ENCODE assay signal across 1 cellular context in the genomic region with DNA sequence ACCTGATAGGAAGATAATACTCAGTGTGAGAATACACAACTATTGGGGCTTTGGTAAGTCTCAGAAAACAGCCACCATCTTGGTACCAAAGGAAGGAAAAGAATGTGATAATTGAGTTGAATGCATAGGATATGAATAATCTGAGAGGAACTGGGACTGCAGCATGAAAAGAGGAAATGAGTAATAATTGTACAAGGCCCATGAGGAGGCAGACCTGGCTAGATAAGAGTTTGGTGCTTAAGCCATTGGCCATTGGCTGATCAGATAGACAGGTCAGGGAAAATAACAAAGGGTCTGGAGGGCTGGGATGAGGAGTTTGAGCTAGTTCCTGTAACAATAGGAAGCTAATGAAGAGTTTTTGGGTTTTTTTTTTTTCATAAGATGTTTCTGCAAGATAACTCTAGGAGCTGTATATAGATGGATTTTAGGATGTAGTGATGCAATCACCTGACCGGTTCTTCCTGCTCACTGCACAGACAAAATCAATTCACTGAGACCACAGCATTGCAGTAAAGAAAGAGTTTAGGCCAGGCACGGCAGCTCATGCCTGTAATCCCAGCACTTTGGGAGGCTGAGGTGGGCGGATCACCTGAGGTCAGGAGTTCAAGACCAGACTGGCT.
TF ChIP-seq lines count a peak whose summit lies in the region.

No MANE protein-coding gene starts in this region.

TF ChIP-seq in WTC11, 78 proteins besides CTCF, POLR2A, EP300 and RAD21 (continued from another document):
- TF ChIP-seq FOXP1 (CRISPR knock-in tag; IDR thresholded peaks at IDR 0.05; ENCODE audit: borderline replicate concordance) = no peak
